8 cellular contexts compared by ENCODE assay signal in the genomic region with DNA sequence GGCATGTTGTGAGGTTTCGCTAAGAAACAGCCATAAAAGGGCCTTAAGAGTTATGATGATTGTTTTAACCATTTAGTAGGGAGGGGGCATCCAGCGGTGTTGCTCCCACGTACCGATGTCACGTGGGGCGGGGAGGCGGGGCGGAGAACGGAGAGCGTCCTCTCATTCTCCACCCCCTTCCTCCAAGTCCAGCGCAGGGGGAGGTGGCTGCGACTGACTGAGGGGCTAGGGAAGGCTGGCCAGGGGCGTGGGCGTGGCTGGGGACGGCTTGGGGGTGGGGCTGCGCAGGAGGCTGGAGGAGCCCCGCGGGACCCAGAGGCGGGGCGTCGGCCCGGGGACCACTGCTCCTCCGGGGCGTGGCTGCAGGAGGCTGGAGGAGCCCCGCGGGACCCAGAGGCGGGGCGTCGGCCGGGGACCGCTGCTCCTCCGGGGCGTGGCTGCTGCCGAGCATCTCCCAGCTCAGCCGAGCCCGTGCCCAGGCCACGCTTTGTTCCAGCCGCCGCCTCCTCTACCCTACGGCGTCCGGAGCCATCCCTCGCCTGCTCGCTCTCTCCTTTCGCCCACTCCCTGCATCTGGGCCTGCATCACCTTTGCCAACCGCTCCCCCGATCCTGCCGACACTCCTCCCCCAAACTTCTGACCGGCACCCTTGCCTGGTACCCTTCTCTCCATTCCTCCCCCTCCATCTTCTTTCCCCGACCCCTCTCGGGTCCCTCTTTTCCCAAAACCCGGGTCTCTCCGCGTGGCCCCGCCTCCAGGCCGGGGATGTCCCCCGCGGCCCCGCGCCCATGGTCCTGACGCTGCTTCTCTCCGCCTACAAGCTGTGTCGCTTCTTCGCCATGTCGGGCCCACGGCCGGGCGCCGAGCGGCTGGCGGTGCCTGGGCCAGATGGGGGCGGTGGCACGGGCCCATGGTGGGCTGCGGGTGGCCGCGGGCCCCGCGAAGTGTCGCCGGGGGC. TPM values are rescaled to one million over a fixed set of nuclear protein-coding genes. Genes with fewer than 3 reads are reported as not detected.
DNase-seq lines count a peak whose midpoint lies in the region; ATAC-seq and TF ChIP-seq lines count a peak whose summit lies in the region.

Gene SARM1, plus strand, starts transcription at position 450 of the 958 bp plus-strand sequence. Its CDS starts 339 bp downstream, at position 789.

- H3K9me3 ChIP-seq in transverse colon: no peaks in the 10 kb centered on the region

- H3K27ac ChIP-seq in transverse colon: peak within 1 kb of the TSS; percentile 59 to 77 (median 74)

- intact Hi-C loops in left cardiac atrium (cut with DNase I) (no loop called here), posterior cingulate gyrus (cut with DNase I) (no loop called here), transverse colon (cut with DNase I; ENCODE audit: low total_unique reads) (no loop called here)

- no peaks in the 10 kb centered on the region for H3K36me3 ChIP-seq in transverse colon

- H3K4me1 ChIP-seq in transverse colon: peaks cover 8 to 20% (median 15%) of the 10 kb centered on the region in 4 donors

- no peak for TF ChIP-seq EP300 in transverse colon (IDR thresholded peaks at IDR 0.05; ENCODE audit: low read depth)

- 0 to 3% methylated on average over 3 to 56 of the region's 80 CpGs for WGBS in transverse colon (ENCODE audit: low coverage in 1 of 2), 2 donors

- peak within 1 kb of the TSS; percentile 10 to 56 (median 44) for H3K4me3 ChIP-seq in transverse colon

- DNase-seq in DMS 273 (lab: John Stamatoyannopoulos, UW; ENCODE audit: unreplicated experiment): peak; percentile 97
- DNase-seq in LHCN-M2 (ENCODE audit: low read depth): peak; percentile 83
- peak; percentile 71 for DNase-seq in SW480 (ENCODE audit: low spot score)
- peak; percentile 73 for DNase-seq in activated naive CD8-positive, alpha-beta T cell treated with anti-CD3 and anti-CD28 coated beads, Interleukin-2, amount 50 U/mL, for 16 hours (ENCODE audit: low read depth, low spot score)
- peak; percentile 93 for DNase-seq in left cardiac atrium
- peak; percentile 69 to 98 (median 85) for DNase-seq in posterior cingulate gyrus
- peak; percentile 88 for DNase-seq in transverse colon

- ATAC-seq in GM21529 (IDR thresholded peaks at IDR 0.05; ENCODE audit: unreplicated experiment): peak; percentile 67
- peak; percentile 84 to 89 for ATAC-seq in left cardiac atrium

- no peak for TF ChIP-seq POLR2A in transverse colon (IDR thresholded peaks at IDR 0.05)

- H3K27me3 ChIP-seq in transverse colon: peaks cover 18% of the 10 kb centered on the region

- TF ChIP-seq CTCF in transverse colon (IDR thresholded peaks at IDR 0.05): no peak

- in situ Hi-C loops in transverse colon (cut with MboI; ENCODE audit: low pct_ligation_motif_present in 1 of 4, low pct_unique_long_range_greater_than_20kb in 1 of 4, low sequenced_read_pairs in 3 of 4): no loop called here

RNA-seq across cellular contexts. Expression of gene SARM1, which starts in this region (rescaled TPM):
- total RNA-seq in LHCN-M2 (2014; rRNA removed) (13.5 and 18.5 TPM in 2 replicates), left cardiac atrium (10 to 100 TPM in 1 of 2 donors, 1 to 10 TPM in 1; 6.1 to 10.3 TPM), transverse colon (10 to 100 TPM in 2 of 4 donors, 1 to 10 TPM in 2; 6.0 to 22.1 (median 9.5) TPM)
- 8.7 TPM for polyA plus RNA-seq in LHCN-M2 (2012)

Comparison
In these comparisons a context has a peak if more than half of its experiments do, and no peak if none do; other contexts are left out.
1. Peak in every context shown above with its lines: DNase-seq, ATAC-seq, H3K4me3 ChIP-seq and H3K27ac ChIP-seq.